Comparison of ENCODE assay signal across 8 cellular contexts in genomic region chr18:45974088-45974536, GRCh38. TPM values are rescaled to one million over a fixed set of nuclear protein-coding genes. Genes with fewer than 3 reads are reported as not detected.
DNase-seq lines count a peak whose midpoint lies in the region; ATAC-seq and TF ChIP-seq lines count a peak whose summit lies in the region.

No MANE protein-coding gene starts in this region.

- peak overlapping the region; percentile 1 for H3K4me2 ChIP-seq in SU-DHL-6 (ENCODE audit: low read depth, low read length, poor library complexity, severe bottlenecking)

- H3K79me2 ChIP-seq in SU-DHL-6 (ENCODE audit: insufficient read depth, low read length): no peaks in the 10 kb centered on the region

- H4K20me1 ChIP-seq in SU-DHL-6 (ENCODE audit: low read depth, low read length): no peaks in the 10 kb centered on the region

- no peak overlapping the region for H3K4me3 ChIP-seq in SU-DHL-6 (ENCODE audit: insufficient read depth, low read length, poor library complexity, severe bottlenecking)

- intact Hi-C loops in left cardiac atrium (cut with DNase I): loop anchor here in 1 of 2 donors (5.0 to 10.0 kb wide), 3 partner anchors 101 to 309 kb away; partner anchors contain the start of gene PSTPIP2

- no peak overlapping the region for H2AFZ ChIP-seq in SU-DHL-6 (ENCODE audit: low read depth, low read length, severe bottlenecking)

- no peak overlapping the region for H3K27ac ChIP-seq in SU-DHL-6 (ENCODE audit: low read depth, low read length)

- H3K27me3 ChIP-seq in SU-DHL-6 (ENCODE audit: low read length): no peaks in the 10 kb centered on the region

- peaks cover 8% of the 10 kb centered on the region for H3K4me1 Mint-ChIP-seq in activated naive CD8-positive, alpha-beta T cell treated with anti-CD3 and anti-CD28 coated beads, Interleukin-2, amount 50 U/mL, for 24 hours

- peak; percentile 7 to 33 (median 26) for DNase-seq in activated CD4-positive, CD25-positive, alpha-beta regulatory T cell (lab: John Stamatoyannopoulos, UW)
- no peak for DNase-seq in activated CD4-positive, CD25-positive, alpha-beta regulatory T cell treated with anti-CD3 and anti-CD28 coated beads, Interleukin-2, amount 50 U/mL, for 72 hours
- DNase-seq in NCI-H1436 (lab: John Stamatoyannopoulos, UW) (peak; percentile 62), left cardiac atrium (peak; percentile 37), retina (peak; percentile 35)
- peak; percentile 63 for DNase-seq in activated naive CD8-positive, alpha-beta T cell treated with anti-CD3 and anti-CD28 coated beads, Interleukin-2, amount 50 U/mL, for 24 hours

- peak overlapping the region; percentile 78 for H3K27ac Mint-ChIP-seq in activated naive CD8-positive, alpha-beta T cell treated with anti-CD3 and anti-CD28 coated beads, Interleukin-2, amount 50 U/mL, for 24 hours

- peak; percentile 63 for TF ChIP-seq CTCF in SU-DHL-6 (IDR thresholded peaks at IDR 0.05; ENCODE audit: insufficient read depth, low read length, poor library complexity, severe bottlenecking)

- H3K9me2 ChIP-seq in SU-DHL-6 (replicated peaks; ENCODE audit: insufficient read depth, low read length): no peaks in the 10 kb centered on the region

- H3K36me3 Mint-ChIP-seq in activated naive CD8-positive, alpha-beta T cell treated with anti-CD3 and anti-CD28 coated beads, Interleukin-2, amount 50 U/mL, for 24 hours (ENCODE audit: low read depth): no peaks in the 10 kb centered on the region

- ATAC-seq in activated naive CD8-positive, alpha-beta T cell treated with anti-CD3 and anti-CD28 coated beads, Interleukin-2, amount 50 U/mL, for 24 hours: peak; percentile 82
- peak; percentile 83 for ATAC-seq in left cardiac atrium
- no peak for ATAC-seq in HG02840 (IDR thresholded peaks at IDR 0.05; ENCODE audit: low FRiP score, unreplicated experiment)

- no peaks in the 10 kb centered on the region for H3K9me3 Mint-ChIP-seq in activated naive CD8-positive, alpha-beta T cell treated with anti-CD3 and anti-CD28 coated beads, Interleukin-2, amount 50 U/mL, for 24 hours

- no peak overlapping the region for H3K9ac ChIP-seq in SU-DHL-6 (ENCODE audit: low read length)

- no peaks in the 10 kb centered on the region for H3F3A ChIP-seq in SU-DHL-6 (ENCODE audit: insufficient read depth)

- no peaks in the 10 kb centered on the region for H3K36me3 ChIP-seq in SU-DHL-6 (ENCODE audit: low read length)

- no peaks in the 10 kb centered on the region for H3K27me3 Mint-ChIP-seq in activated naive CD8-positive, alpha-beta T cell treated with anti-CD3 and anti-CD28 coated beads, Interleukin-2, amount 50 U/mL, for 24 hours

- no peak overlapping the region for H3K4me3 Mint-ChIP-seq in activated naive CD8-positive, alpha-beta T cell treated with anti-CD3 and anti-CD28 coated beads, Interleukin-2, amount 50 U/mL, for 24 hours

- no peaks in the 10 kb centered on the region for H3K9me3 ChIP-seq in SU-DHL-6 (ENCODE audit: insufficient read depth, low read length)

RNA-seq across cellular contexts. Expression of gene EPG5, which starts 7.0 kb away (rescaled TPM):
- 10 to 100 TPM; 19.5 to 23.3 TPM for total RNA-seq in left cardiac atrium
